11 cellular contexts compared by ENCODE assay signal in the genomic region with DNA sequence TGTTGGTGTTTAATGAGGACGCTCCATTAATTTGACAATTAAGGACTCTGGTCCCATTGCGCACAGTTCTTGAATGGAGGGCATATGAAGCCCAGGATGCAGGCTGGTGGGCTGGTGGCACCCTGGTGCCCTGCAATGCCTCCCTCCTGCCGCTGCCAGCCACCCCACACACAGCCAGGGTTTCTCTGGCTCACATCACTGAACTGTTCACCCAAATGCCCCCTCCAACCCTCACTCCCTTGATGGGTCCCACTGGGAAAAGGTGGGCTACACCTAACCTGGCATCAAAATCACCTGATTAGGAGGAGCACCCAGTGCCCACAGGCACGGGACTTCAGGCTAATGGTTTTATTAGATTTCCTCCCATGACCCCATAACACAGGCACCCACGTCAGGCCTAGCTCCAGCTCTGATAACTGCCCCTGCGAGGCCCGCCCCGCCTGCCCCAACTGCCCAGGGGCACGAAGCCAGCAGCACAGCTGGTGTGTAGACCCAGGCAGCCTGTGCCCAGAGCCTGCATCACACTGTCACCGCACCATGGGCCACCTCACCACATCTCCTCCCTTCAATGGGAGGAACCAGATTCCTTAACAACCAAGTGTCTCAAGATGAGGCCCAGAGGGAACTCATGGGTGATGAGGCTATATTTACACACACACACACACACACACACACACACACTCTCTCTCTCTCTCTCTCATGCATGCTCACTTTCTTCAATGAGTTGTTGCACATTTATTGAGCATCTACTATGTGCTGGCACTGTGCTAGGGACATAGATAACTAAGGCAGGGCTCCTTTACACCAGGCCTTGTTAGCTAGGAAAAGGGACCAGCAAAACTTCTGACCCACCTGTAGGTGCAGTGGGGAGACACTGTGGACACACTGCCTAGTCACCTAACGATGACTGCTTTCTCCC.
DNase-seq lines count a peak whose midpoint lies in the region; ATAC-seq and TF ChIP-seq lines count a peak whose summit lies in the region.
"Had no signal": no experiment of that assay in that cellular context is flagged by ENCODE, and none has a peak within 500 bp of the region (broad histone marks: within the 10 kb centered on the region; RNA-seq: fewer than 3 reads in every experiment).

No MANE protein-coding gene starts in this region.

- no peak for TF ChIP-seq CTCF in RWPE2 (IDR thresholded peaks at IDR 0.05; ENCODE audit: poor library complexity, severe bottlenecking)

- peaks cover 73% of the 10 kb centered on the region for H3K79me2 ChIP-seq in GM23248 (ENCODE audit: insufficient read depth)

- H3K9me3 ChIP-seq in GM23248 (ENCODE audit: low read depth) (no peaks in the 10 kb centered on the region), RWPE2 (ENCODE audit: severe bottlenecking) (no peaks in the 10 kb centered on the region)

- no peaks in the 10 kb centered on the region for H4K20me1 ChIP-seq in GM23248 (ENCODE audit: insufficient read depth)

- H3K4me1 Mint-ChIP-seq in immature natural killer cell, result peaks cover 78 to 81% of the 10 kb centered on the region in 2 donors

- WGBS in GM23248 (ENCODE audit: low coverage in 1 of 2, low lambda C conversion rate in 2 of 2, missing lambda C conversion rate in 2 of 2), 2 experiments, result 94 to 95% methylated on average over 11 of the region's 11 CpGs

- H3K9ac ChIP-seq in GM23248, result no peak overlapping the region
- H3K9ac ChIP-seq in rectal smooth muscle tissue (ENCODE audit: low read length), result peak overlapping the region; percentile 4

- H3K4me3 ChIP-seq in GM23248 (no peak overlapping the region), RWPE2 (ENCODE audit: severe bottlenecking) (no peak overlapping the region), rectal smooth muscle tissue (ENCODE audit: low read length) (no peak overlapping the region)

- no peaks in the 10 kb centered on the region for H3K36me3 Mint-ChIP-seq in immature natural killer cell
- H3K36me3 Mint-ChIP-seq: IgD-negative memory B cell had no signal

- H2AFZ ChIP-seq in GM23248, result no peak overlapping the region

- DNase-seq in GM23248 (peak; percentile 30), RWPE2 (ENCODE audit: low spot score) (peak; percentile 78), immature natural killer cell (no peak), midbrain (lab: John Stamatoyannopoulos, UW) (no peak), NCI-H2029 (lab: John Stamatoyannopoulos, UW) (no peak), NCI-H146 (lab: John Stamatoyannopoulos, UW) (no peak)
- DNase-seq: activated B cell treated with CpG ODN at 0.5 μM for 24 hours, occipital lobe had no signal

- H3K9me2 ChIP-seq in GM23248 (ENCODE audit: insufficient read depth), result no peaks in the 10 kb centered on the region

- peak overlapping the region; percentile 68 to 88 (median 76) for H3K27ac Mint-ChIP-seq in immature natural killer cell
- H3K27ac Mint-ChIP-seq: activated B cell treated with CpG ODN at 0.5 μM for 24 hours had no signal

- no peak overlapping the region for H3K27ac ChIP-seq in GM23248
- H3K27ac ChIP-seq in RWPE2 (ENCODE audit: poor library complexity, severe bottlenecking), result no peak overlapping the region
- H3K27ac ChIP-seq in rectal smooth muscle tissue (ENCODE audit: low read depth, low read length), result peak overlapping the region; percentile 91

- no peaks in the 10 kb centered on the region for H3F3A ChIP-seq in GM23248 (ENCODE audit: insufficient read depth)

- no peak overlapping the region for H3K4me2 ChIP-seq in GM23248 (ENCODE audit: unreplicated experiment)

- peak overlapping the region in 3 of 5 donors; percentile 2 to 67 (median 33) for H3K4me3 Mint-ChIP-seq in immature natural killer cell
- H3K4me3 Mint-ChIP-seq: activated B cell treated with CpG ODN at 0.5 μM for 24 hours had no signal

- peaks cover 3 to 19% (median 6%) of the 10 kb centered on the region in 3 donors for H3K27me3 Mint-ChIP-seq in immature natural killer cell (ENCODE audit: low read depth in 3 of 3)
- H3K27me3 Mint-ChIP-seq: activated B cell treated with CpG ODN at 0.5 μM for 24 hours had no signal

- peaks cover 0 to 2% (median 0%) of the 10 kb centered on the region in 6 donors for H3K9me3 Mint-ChIP-seq in immature natural killer cell
- H3K9me3 Mint-ChIP-seq: activated B cell treated with CpG ODN at 0.5 μM for 24 hours, IgD-negative memory B cell had no signal

- H3K4me1 ChIP-seq in GM23248 (ENCODE audit: insufficient read depth) (peaks cover 20% of the 10 kb centered on the region), RWPE2 (ENCODE audit: insufficient read depth, poor library complexity, severe bottlenecking) (peaks cover 17% of the 10 kb centered on the region), rectal smooth muscle tissue (ENCODE audit: control insufficient read depth, insufficient read depth, low read length) (peaks cover 60% of the 10 kb centered on the region)

- no peaks in the 10 kb centered on the region for H3K36me3 ChIP-seq in GM23248 (ENCODE audit: low read depth)
- no peaks in the 10 kb centered on the region for H3K36me3 ChIP-seq in RWPE2 (ENCODE audit: low read depth)
- H3K36me3 ChIP-seq in rectal smooth muscle tissue (ENCODE audit: control insufficient read depth, insufficient read depth, low read length), result no peaks in the 10 kb centered on the region

- no peaks in the 10 kb centered on the region for H3K27me3 ChIP-seq in GM23248 (replicated peaks; ENCODE audit: insufficient read depth)
- H3K27me3 ChIP-seq in RWPE2 (ENCODE audit: insufficient read depth, poor library complexity, severe bottlenecking), result no peaks in the 10 kb centered on the region
- no peaks in the 10 kb centered on the region for H3K27me3 ChIP-seq in rectal smooth muscle tissue (ENCODE audit: control insufficient read depth, insufficient read depth, low read length)

- in situ Hi-C loops in GM23248 (cut with MboI), result no loop called here

- ATAC-seq in RWPE2 (ENCODE audit: low read depth) (no peak), GM18511 (IDR thresholded peaks at IDR 0.05; ENCODE audit: unreplicated experiment) (no peak)

Comparison
In these comparisons a context has a peak if more than half of its experiments do, and no peak if none do; other contexts are left out.
1. DNase-seq: peak in GM23248 (single experiment) and RWPE2 (single experiment); none in immature natural killer cell (0 of 3), midbrain (single experiment), NCI-H2029 (single experiment) and NCI-H146 (single experiment).